In the genomic region with DNA sequence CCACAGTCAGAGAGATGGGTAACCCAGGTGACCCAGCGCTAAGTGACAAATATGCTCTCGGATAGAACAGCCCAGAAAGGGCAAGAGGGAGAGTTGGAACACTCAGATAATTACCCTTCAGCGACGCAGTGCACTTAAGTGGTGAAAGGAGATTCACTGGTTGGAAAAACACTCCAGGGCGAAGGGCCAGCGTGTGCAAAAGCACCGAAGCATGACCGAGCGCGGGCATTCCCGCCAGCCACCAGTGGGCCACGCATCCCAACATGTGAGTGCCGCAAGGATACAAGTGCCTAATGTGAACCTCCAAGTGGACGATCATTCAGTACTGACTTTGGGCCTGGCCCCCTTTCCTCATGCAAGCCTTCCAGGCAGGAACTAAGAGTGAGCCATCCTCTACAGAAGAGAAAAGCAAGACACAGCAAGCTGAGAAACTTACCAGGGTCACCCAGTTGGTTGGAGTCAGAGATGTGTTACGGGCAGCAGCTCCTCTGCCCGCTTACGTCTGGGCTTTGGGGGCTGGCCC, we compare ENCODE assay signal across 20 cellular contexts.
"Had no signal": no experiment of that assay in that cellular context is flagged by ENCODE, and none has a peak within 500 bp of the region (broad histone marks: within the 10 kb centered on the region; RNA-seq: fewer than 3 reads in every experiment).

No MANE protein-coding gene starts in this region.

- H3K27me3 ChIP-seq: right lobe of liver, testis, vagina had no signal

- H3K27ac ChIP-seq: esophagus squamous epithelium, gastroesophageal sphincter, pancreas, prostate gland, right lobe of liver, spleen, testis, tibial nerve, upper lobe of right lung, vagina had no signal

- ATAC-seq: effector memory CD8-positive, alpha-beta T cell; gastroesophageal sphincter; pancreas; right lobe of liver; stimulated activated naive B cell treated with anti-CD40 and anti-IgM and Interleukin-4, amounts not matched to agents 10 μg/mL and 1 μg/mL and 100 μg/mL, for 72 hours; stimulated activated naive CD8-positive, alpha-beta T cell treated with anti-CD3 and anti-CD28 coated beads, Interleukin-15, amount 100 ng/mL, for 72 hours; upper lobe of right lung had no signal

- H3K4me3 ChIP-seq: esophagus squamous epithelium, gastroesophageal sphincter, pancreas, prostate gland, right lobe of liver, spleen, tibial nerve, upper lobe of right lung, vagina had no signal

- H3K36me3 ChIP-seq: esophagus squamous epithelium, gastroesophageal sphincter, pancreas, prostate gland, right lobe of liver, spleen, tibial nerve, upper lobe of right lung, vagina had no signal

- DNase-seq: effector memory CD8-positive, alpha-beta T cell; esophagus squamous epithelium; foreskin fibroblast; kidney glomerular epithelial cell; natural killer cell; occipital lobe; pancreas; spleen; stimulated activated CD4-positive, alpha-beta T cell treated with anti-CD3 and anti-CD28 coated beads, Interleukin-15, amount 100 ng/mL, for 24 hours; stimulated activated CD4-positive, alpha-beta T cell treated with anti-CD3 and anti-CD28 coated beads, Interleukin-1b, Interleukin-23, amount 100 ng/mL, for 48 hours; stimulated activated CD4-positive, alpha-beta T cell treated with anti-CD3 and anti-CD28 coated beads, Interleukin-4, amount 100 ng/mL, for 4 hours; stimulated activated naive B cell treated with anti-CD40 and anti-IgM and Interleukin-4, amounts not matched to agents 10 μg/mL and 1 μg/mL and 100 μg/mL, for 72 hours; stimulated activated naive CD8-positive, alpha-beta T cell treated with anti-CD3 and anti-CD28 coated beads, Interleukin-15, amount 100 ng/mL, for 72 hours; testis; upper lobe of right lung had no signal

- H3K4me1 ChIP-seq: pancreas, prostate gland, right lobe of liver, testis, upper lobe of right lung, vagina had no signal

- H3K9me3 ChIP-seq: esophagus squamous epithelium, pancreas, prostate gland, right lobe of liver, testis, upper lobe of right lung, vagina had no signal
